Comparison of ENCODE assay signal across 34 cellular contexts in genomic region chr6:40362859-40363258, GRCh38.
"Had no signal": no experiment of that assay in that cellular context is flagged by ENCODE, and none has a peak within 500 bp of the region (broad histone marks: within the 10 kb centered on the region; RNA-seq: fewer than 3 reads in every experiment).

No MANE protein-coding gene starts in this region.

- DNase-seq: activated CD4-positive, alpha-beta memory T cell treated with anti-CD3 and anti-CD28 coated beads, Interleukin-2, amount 10 ng/mL, durations not matched to agents 7 days and 5 days; activated CD4-positive, alpha-beta T cell treated with anti-CD3 and anti-CD28 coated beads for 1 hour; activated CD4-positive, alpha-beta T cell treated with anti-CD3 and anti-CD28 coated beads for 36 hours; activated CD4-positive, alpha-beta T cell treated with anti-CD3 and anti-CD28 coated beads for 48 hours; activated CD4-positive, alpha-beta T cell treated with anti-CD3 and anti-CD28 coated beads, Interleukin-2, amount 10 ng/mL, durations not matched to agents 7 days and 5 days; activated CD4-positive, alpha-beta T cell treated with anti-CD3 and anti-CD28 coated beads, Interleukin-2, amount 50 U/mL, for 48 hours; activated CD4-positive, CD25-positive, alpha-beta regulatory T cell; activated CD8-positive, alpha-beta memory T cell treated with anti-CD3 and anti-CD28 coated beads, Interleukin-2, amount 50 U/mL, for 48 hours; activated CD8-positive, alpha-beta T cell treated with anti-CD3 and anti-CD28 coated beads, Interleukin-2, amount 10 ng/mL, durations not matched to agents 7 days and 5 days; activated effector memory CD4-positive, alpha-beta T cell treated with Interleukin-2 at 50 U/mL for 16 hours; activated gamma-delta T cell; activated naive CD4-positive, alpha-beta T cell treated with anti-CD3 and anti-CD28 coated beads, Interleukin-2, amount 10 ng/mL, durations not matched to agents 7 days and 5 days; activated naive CD4-positive, alpha-beta T cell treated with Interleukin-2 at 50 U/mL for 16 hours; activated naive CD8-positive, alpha-beta T cell treated with anti-CD3 and anti-CD28 coated beads, Interleukin-2, amount 10 ng/mL, durations not matched to agents 7 days and 5 days; activated naive CD8-positive, alpha-beta T cell treated with anti-CD3 and anti-CD28 coated beads, Interleukin-2, amount 50 U/mL, for 24 hours; activated T-cell treated with anti-CD3 and anti-CD28 coated beads, Interleukin-2, amount 50 U/mL, for 24 hours; activated T-cell treated with anti-CD3 and anti-CD28 coated beads, Interleukin-2, amount 50 U/mL, for 48 hours; aorta; body of pancreas; brain microvascular endothelial cell; central memory CD4-positive, alpha-beta T cell; T-helper 1 cell; T-helper 2 cell; T-helper 9 cell had no signal

- H3K36me3 ChIP-seq: brain microvascular endothelial cell, breast epithelium had no signal

- H3K27me3 ChIP-seq: body of pancreas, brain microvascular endothelial cell, breast epithelium had no signal

- H3K4me3 ChIP-seq: body of pancreas, breast epithelium had no signal

- H3K9me3 ChIP-seq: body of pancreas, breast epithelium had no signal

- H3K27ac ChIP-seq: body of pancreas, brain microvascular endothelial cell, breast epithelium, VCaP had no signal

- H3K36me3 Mint-ChIP-seq: activated naive CD8-positive, alpha-beta T cell had no signal

- ATAC-seq: activated CD4-positive, alpha-beta T cell treated with anti-CD3 and anti-CD28 coated beads for 36 hours; activated CD4-positive, CD25-positive, alpha-beta regulatory T cell treated with anti-CD3 and anti-CD28 coated beads, Interleukin-2, amount 50 U/mL, for 24 hours; activated CD8-positive, alpha-beta T cell treated with anti-CD3 and anti-CD28 coated beads, Interleukin-2, amount 10 ng/mL, durations not matched to agents 7 days and 5 days; activated naive CD8-positive, alpha-beta T cell treated with anti-CD3 and anti-CD28 coated beads, Interleukin-2, amount 50 U/mL, for 24 hours; body of pancreas had no signal

- H3K4me1 Mint-ChIP-seq: activated CD4-positive, alpha-beta memory T cell treated with anti-CD3 and anti-CD28 coated beads, Interleukin-2, amount 10 ng/mL, durations not matched to agents 7 days and 5 days; activated CD4-positive, alpha-beta T cell treated with anti-CD3 and anti-CD28 coated beads for 36 hours; activated naive CD4-positive, alpha-beta T cell treated with anti-CD3 and anti-CD28 coated beads, Interleukin-2, amount 50 U/mL, for 24 hours; activated naive CD8-positive, alpha-beta T cell treated with anti-CD3 and anti-CD28 coated beads, Interleukin-2, amount 10 ng/mL, durations not matched to agents 7 days and 5 days; activated naive CD8-positive, alpha-beta T cell treated with anti-CD3 and anti-CD28 coated beads, Interleukin-2, amount 50 U/mL, for 24 hours had no signal

- H3K4me1 ChIP-seq: body of pancreas, breast epithelium had no signal

- H3K27ac Mint-ChIP-seq: activated CD4-positive, alpha-beta memory T cell treated with anti-CD3 and anti-CD28 coated beads, Interleukin-2, amount 10 ng/mL, durations not matched to agents 7 days and 5 days; activated CD4-positive, alpha-beta T cell treated with anti-CD3 and anti-CD28 coated beads for 36 hours; activated CD4-positive, alpha-beta T cell treated with anti-CD3 and anti-CD28 coated beads, Interleukin-2, amount 10 ng/mL, durations not matched to agents 7 days and 5 days; activated CD8-positive, alpha-beta T cell treated with anti-CD3 and anti-CD28 coated beads, Interleukin-2, amount 10 ng/mL, durations not matched to agents 7 days and 5 days; activated naive CD4-positive, alpha-beta T cell treated with anti-CD3 and anti-CD28 coated beads, Interleukin-2, amount 10 ng/mL, durations not matched to agents 7 days and 5 days; activated naive CD4-positive, alpha-beta T cell treated with anti-CD3 and anti-CD28 coated beads, Interleukin-2, amount 50 U/mL, for 24 hours; activated naive CD8-positive, alpha-beta T cell; activated naive CD8-positive, alpha-beta T cell treated with anti-CD3 and anti-CD28 coated beads, Interleukin-2, amount 10 ng/mL, durations not matched to agents 7 days and 5 days; activated naive CD8-positive, alpha-beta T cell treated with anti-CD3 and anti-CD28 coated beads, Interleukin-2, amount 50 U/mL, for 24 hours; activated T-cell treated with anti-CD3 and anti-CD28 coated beads, Interleukin-2, amount 50 U/mL, for 24 hours; activated T-helper 2 cell treated with anti-CD3 and anti-CD28 coated beads, Interferon-gamma antibody, Interleukin-2, Interleukin-4, amounts not matched to agents 10 μg/mL and 5 μg/mL and 100 μg/mL, durations not matched to agents 14 hours and 24 hours and 36 hours; T-helper 1 cell treated with Interleukin-12 subunit alpha and Interleukin-12 subunit beta and Interleukin-4 antibody, amounts not matched to agents 30 μg/mL and 1 μg/mL, for 36 hours; T-helper 2 cell treated with Interferon-gamma antibody and Interleukin-4, amounts not matched to agents 5 μg/mL and 100 μg/mL, for 36 hours had no signal

- FAIRE-seq: astrocyte, TTC549 had no signal

- H3K4me3 Mint-ChIP-seq: activated CD4-positive, alpha-beta memory T cell treated with anti-CD3 and anti-CD28 coated beads, Interleukin-2, amount 10 ng/mL, durations not matched to agents 7 days and 5 days; activated CD4-positive, alpha-beta T cell treated with anti-CD3 and anti-CD28 coated beads for 36 hours; activated CD4-positive, alpha-beta T cell treated with anti-CD3 and anti-CD28 coated beads, Interleukin-2, amount 10 ng/mL, durations not matched to agents 7 days and 5 days; activated CD8-positive, alpha-beta T cell treated with anti-CD3 and anti-CD28 coated beads, Interleukin-2, amount 10 ng/mL, durations not matched to agents 7 days and 5 days; activated naive CD4-positive, alpha-beta T cell treated with anti-CD3 and anti-CD28 coated beads, Interleukin-2, amount 10 ng/mL, durations not matched to agents 7 days and 5 days; activated naive CD4-positive, alpha-beta T cell treated with anti-CD3 and anti-CD28 coated beads, Interleukin-2, amount 50 U/mL, for 24 hours; activated naive CD8-positive, alpha-beta T cell; activated naive CD8-positive, alpha-beta T cell treated with anti-CD3 and anti-CD28 coated beads, Interleukin-2, amount 10 ng/mL, durations not matched to agents 7 days and 5 days; activated naive CD8-positive, alpha-beta T cell treated with anti-CD3 and anti-CD28 coated beads, Interleukin-2, amount 50 U/mL, for 24 hours; activated T-cell treated with anti-CD3 and anti-CD28 coated beads, Interleukin-2, amount 50 U/mL, for 24 hours; T-helper 1 cell treated with Interleukin-12 subunit alpha and Interleukin-12 subunit beta and Interleukin-4 antibody, amounts not matched to agents 30 μg/mL and 1 μg/mL, for 36 hours; T-helper 2 cell treated with Interferon-gamma antibody and Interleukin-4, amounts not matched to agents 5 μg/mL and 100 μg/mL, for 36 hours had no signal
